In the genomic region with DNA sequence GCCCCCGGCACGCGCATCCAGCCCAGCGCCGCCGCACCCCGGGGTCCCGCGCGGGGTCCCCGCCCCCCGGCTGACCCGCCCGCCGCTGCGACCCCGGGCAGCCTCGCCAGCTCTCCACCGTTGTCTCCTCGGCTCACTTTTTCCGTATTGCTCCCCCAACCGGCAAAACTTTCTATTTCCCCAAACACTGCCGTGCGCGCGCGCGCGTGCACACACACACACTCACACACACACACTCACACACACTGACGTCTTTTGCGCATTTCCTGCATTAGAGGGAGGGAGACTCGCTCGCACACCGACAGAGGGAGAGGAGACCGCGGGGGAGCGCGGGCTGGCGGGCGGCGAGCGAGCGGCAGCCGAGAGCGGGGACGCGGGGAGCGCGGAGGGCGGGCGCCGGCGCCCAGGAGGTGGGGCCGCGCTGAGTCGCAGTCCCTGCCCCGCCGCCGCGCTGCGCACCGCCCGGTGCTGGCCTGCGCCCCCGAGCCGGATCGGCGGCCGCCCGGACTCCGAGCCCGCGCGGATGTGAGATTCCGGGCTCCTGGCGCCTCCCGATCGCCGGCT, we compare ENCODE assay signal across 1 cellular context.
TF ChIP-seq lines count a peak whose summit lies in the region.

No MANE protein-coding gene starts in this region.

TF ChIP-seq in K562, 482 proteins besides CTCF, POLR2A, EP300 and RAD21 (continued from another document and continues in another):
- TF ChIP-seq CREM (IDR thresholded peaks at IDR 0.05; ENCODE audit: low read depth) (peak; percentile 94), KAT7 (CRISPR knock-in tag; IDR thresholded peaks at IDR 0.05; ENCODE audit: borderline replicate concordance) (no peak), FOS (IDR thresholded peaks at IDR 0.05; ENCODE audit: extremely low read depth, insufficient read length) (no peak), SMAD4 (CRISPR knock-in tag; conservative IDR thresholded peaks at IDR 0.05) (peak; percentile 92), TBL1XR1 (IDR thresholded peaks at IDR 0.05; ENCODE audit: low read length in 2 of 2) (no peak), ZSCAN32 (CRISPR knock-in tag; IDR thresholded peaks at IDR 0.05) (no peak), NUFIP1 (IDR thresholded peaks at IDR 0.05; ENCODE audit: partially characterized antibody) (no peak), FOXA3 (CRISPR knock-in tag; conservative IDR thresholded peaks at IDR 0.05 in 1 of 2, IDR thresholded peaks at IDR 0.05 in 1 of 2) (no peak), ZKSCAN3 (CRISPR knock-in tag; IDR thresholded peaks at IDR 0.05) (no peak), PHB2 (IDR thresholded peaks at IDR 0.05; ENCODE audit: low read depth) (no peak), NFYB (IDR thresholded peaks at IDR 0.05; ENCODE audit: extremely low read depth, insufficient read length) (no peak), ZNF431 (CRISPR knock-in tag; IDR thresholded peaks at IDR 0.05) (no peak), ZNF696 (CRISPR knock-in tag; conservative IDR thresholded peaks at IDR 0.05) (no peak), BCL6 (CRISPR knock-in tag; IDR thresholded peaks at IDR 0.05) (no peak), NR2C2 (CRISPR knock-in tag; IDR thresholded peaks at IDR 0.05) (0 out of 2 replicates have a peak, but pooled peaks have one; percentile 13), NR2C2 (tag; IDR thresholded peaks at IDR 0.05) (no peak), ZNF165 (CRISPR knock-in tag; IDR thresholded peaks at IDR 0.05; ENCODE audit: borderline replicate concordance) (no peak), JUND (IDR thresholded peaks at IDR 0.05; ENCODE audit: borderline replicate concordance, low read depth, low read length) (peak; percentile 59), JUND (tag; IDR thresholded peaks at IDR 0.05; ENCODE audit: borderline replicate concordance, low read depth, low read length) (peak; percentile 65; the same call in 1 of the 3 replicates), EHMT2 (IDR thresholded peaks at IDR 0.05) (no peak), XRCC3 (IDR thresholded peaks at IDR 0.05) (no peak)
- TF ChIP-seq, protein P1, sequence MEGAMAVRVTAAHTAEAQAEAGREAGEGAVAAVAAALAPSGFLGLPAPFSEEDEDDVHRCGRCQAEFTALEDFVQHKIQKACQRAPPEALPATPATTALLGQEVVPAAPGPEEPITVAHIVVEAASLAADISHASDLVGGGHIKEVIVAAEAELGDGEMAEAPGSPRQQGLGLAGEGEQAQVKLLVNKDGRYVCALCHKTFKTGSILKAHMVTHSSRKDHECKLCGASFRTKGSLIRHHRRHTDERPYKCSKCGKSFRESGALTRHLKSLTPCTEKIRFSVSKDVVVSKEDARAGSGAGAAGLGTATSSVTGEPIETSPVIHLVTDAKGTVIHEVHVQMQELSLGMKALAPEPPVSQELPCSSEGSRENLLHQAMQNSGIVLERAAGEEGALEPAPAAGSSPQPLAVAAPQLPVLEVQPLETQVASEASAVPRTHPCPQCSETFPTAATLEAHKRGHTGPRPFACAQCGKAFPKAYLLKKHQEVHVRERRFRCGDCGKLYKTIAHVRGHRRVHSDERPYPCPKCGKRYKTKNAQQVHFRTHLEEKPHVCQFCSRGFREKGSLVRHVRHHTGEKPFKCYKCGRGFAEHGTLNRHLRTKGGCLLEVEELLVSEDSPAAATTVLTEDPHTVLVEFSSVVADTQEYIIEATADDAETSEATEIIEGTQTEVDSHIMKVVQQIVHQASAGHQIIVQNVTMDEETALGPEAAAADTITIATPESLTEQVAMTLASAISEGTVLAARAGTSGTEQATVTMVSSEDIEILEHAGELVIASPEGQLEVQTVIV (CRISPR knock-in tag; IDR thresholded peaks at IDR 0.05; ENCODE audit: borderline replicate concordance), result no peak
- TF ChIP-seq, protein P2, sequence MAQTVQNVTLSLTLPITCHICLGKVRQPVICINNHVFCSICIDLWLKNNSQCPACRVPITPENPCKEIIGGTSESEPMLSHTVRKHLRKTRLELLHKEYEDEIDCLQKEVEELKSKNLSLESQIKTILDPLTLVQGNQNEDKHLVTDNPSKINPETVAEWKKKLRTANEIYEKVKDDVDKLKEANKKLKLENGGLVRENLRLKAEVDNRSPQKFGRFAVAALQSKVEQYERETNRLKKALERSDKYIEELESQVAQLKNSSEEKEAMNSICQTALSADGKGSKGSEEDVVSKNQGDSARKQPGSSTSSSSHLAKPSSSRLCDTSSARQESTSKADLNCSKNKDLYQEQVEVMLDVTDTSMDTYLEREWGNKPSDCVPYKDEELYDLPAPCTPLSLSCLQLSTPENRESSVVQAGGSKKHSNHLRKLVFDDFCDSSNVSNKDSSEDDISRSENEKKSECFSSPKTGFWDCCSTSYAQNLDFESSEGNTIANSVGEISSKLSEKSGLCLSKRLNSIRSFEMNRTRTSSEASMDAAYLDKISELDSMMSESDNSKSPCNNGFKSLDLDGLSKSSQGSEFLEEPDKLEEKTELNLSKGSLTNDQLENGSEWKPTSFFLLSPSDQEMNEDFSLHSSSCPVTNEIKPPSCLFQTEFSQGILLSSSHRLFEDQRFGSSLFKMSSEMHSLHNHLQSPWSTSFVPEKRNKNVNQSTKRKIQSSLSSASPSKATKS (CRISPR knock-in tag; IDR thresholded peaks at IDR 0.05), result no peak
- TF ChIP-seq, protein P3, sequence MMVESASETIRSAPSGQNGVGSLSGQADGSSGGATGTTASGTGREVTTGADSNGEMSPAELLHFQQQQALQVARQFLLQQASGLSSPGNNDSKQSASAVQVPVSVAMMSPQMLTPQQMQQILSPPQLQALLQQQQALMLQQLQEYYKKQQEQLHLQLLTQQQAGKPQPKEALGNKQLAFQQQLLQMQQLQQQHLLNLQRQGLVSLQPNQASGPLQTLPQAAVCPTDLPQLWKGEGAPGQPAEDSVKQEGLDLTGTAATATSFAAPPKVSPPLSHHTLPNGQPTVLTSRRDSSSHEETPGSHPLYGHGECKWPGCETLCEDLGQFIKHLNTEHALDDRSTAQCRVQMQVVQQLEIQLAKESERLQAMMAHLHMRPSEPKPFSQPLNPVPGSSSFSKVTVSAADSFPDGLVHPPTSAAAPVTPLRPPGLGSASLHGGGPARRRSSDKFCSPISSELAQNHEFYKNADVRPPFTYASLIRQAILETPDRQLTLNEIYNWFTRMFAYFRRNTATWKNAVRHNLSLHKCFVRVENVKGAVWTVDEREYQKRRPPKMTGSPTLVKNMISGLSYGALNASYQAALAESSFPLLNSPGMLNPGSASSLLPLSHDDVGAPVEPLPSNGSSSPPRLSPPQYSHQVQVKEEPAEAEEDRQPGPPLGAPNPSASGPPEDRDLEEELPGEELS (CRISPR knock-in tag; IDR thresholded peaks at IDR 0.05; ENCODE audit: borderline replicate concordance), result no peak
- TF ChIP-seq, protein P4, sequence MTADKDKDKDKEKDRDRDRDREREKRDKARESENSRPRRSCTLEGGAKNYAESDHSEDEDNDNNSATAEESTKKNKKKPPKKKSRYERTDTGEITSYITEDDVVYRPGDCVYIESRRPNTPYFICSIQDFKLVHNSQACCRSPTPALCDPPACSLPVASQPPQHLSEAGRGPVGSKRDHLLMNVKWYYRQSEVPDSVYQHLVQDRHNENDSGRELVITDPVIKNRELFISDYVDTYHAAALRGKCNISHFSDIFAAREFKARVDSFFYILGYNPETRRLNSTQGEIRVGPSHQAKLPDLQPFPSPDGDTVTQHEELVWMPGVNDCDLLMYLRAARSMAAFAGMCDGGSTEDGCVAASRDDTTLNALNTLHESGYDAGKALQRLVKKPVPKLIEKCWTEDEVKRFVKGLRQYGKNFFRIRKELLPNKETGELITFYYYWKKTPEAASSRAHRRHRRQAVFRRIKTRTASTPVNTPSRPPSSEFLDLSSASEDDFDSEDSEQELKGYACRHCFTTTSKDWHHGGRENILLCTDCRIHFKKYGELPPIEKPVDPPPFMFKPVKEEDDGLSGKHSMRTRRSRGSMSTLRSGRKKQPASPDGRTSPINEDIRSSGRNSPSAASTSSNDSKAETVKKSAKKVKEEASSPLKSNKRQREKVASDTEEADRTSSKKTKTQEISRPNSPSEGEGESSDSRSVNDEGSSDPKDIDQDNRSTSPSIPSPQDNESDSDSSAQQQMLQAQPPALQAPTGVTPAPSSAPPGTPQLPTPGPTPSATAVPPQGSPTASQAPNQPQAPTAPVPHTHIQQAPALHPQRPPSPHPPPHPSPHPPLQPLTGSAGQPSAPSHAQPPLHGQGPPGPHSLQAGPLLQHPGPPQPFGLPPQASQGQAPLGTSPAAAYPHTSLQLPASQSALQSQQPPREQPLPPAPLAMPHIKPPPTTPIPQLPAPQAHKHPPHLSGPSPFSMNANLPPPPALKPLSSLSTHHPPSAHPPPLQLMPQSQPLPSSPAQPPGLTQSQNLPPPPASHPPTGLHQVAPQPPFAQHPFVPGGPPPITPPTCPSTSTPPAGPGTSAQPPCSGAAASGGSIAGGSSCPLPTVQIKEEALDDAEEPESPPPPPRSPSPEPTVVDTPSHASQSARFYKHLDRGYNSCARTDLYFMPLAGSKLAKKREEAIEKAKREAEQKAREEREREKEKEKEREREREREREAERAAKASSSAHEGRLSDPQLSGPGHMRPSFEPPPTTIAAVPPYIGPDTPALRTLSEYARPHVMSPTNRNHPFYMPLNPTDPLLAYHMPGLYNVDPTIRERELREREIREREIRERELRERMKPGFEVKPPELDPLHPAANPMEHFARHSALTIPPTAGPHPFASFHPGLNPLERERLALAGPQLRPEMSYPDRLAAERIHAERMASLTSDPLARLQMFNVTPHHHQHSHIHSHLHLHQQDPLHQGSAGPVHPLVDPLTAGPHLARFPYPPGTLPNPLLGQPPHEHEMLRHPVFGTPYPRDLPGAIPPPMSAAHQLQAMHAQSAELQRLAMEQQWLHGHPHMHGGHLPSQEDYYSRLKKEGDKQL (CRISPR knock-in tag; IDR thresholded peaks at IDR 0.05; ENCODE audit: borderline replicate concordance), result no peak
- TF ChIP-seq, protein P5, sequence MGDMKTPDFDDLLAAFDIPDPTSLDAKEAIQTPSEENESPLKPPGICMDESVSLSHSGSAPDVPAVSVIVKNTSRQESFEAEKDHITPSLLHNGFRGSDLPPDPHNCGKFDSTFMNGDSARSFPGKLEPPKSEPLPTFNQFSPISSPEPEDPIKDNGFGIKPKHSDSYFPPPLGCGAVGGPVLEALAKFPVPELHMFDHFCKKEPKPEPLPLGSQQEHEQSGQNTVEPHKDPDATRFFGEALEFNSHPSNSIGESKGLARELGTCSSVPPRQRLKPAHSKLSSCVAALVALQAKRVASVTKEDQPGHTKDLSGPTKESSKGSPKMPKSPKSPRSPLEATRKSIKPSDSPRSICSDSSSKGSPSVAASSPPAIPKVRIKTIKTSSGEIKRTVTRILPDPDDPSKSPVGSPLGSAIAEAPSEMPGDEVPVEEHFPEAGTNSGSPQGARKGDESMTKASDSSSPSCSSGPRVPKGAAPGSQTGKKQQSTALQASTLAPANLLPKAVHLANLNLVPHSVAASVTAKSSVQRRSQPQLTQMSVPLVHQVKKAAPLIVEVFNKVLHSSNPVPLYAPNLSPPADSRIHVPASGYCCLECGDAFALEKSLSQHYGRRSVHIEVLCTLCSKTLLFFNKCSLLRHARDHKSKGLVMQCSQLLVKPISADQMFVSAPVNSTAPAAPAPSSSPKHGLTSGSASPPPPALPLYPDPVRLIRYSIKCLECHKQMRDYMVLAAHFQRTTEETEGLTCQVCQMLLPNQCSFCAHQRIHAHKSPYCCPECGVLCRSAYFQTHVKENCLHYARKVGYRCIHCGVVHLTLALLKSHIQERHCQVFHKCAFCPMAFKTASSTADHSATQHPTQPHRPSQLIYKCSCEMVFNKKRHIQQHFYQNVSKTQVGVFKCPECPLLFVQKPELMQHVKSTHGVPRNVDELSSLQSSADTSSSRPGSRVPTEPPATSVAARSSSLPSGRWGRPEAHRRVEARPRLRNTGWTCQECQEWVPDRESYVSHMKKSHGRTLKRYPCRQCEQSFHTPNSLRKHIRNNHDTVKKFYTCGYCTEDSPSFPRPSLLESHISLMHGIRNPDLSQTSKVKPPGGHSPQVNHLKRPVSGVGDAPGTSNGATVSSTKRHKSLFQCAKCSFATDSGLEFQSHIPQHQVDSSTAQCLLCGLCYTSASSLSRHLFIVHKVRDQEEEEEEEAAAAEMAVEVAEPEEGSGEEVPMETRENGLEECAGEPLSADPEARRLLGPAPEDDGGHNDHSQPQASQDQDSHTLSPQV (IDR thresholded peaks at IDR 0.05), result no peak
- TF ChIP-seq, protein P6, sequence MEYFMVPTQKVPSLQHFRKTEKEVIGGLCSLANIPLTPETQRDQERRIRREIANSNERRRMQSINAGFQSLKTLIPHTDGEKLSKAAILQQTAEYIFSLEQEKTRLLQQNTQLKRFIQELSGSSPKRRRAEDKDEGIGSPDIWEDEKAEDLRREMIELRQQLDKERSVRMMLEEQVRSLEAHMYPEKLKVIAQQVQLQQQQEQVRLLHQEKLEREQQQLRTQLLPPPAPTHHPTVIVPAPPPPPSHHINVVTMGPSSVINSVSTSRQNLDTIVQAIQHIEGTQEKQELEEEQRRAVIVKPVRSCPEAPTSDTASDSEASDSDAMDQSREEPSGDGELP (CRISPR knock-in tag; IDR thresholded peaks at IDR 0.05; ENCODE audit: borderline replicate concordance), result peak; percentile 62; the same call in 1 of the 2 replicates
- TF ChIP-seq, protein P7, sequence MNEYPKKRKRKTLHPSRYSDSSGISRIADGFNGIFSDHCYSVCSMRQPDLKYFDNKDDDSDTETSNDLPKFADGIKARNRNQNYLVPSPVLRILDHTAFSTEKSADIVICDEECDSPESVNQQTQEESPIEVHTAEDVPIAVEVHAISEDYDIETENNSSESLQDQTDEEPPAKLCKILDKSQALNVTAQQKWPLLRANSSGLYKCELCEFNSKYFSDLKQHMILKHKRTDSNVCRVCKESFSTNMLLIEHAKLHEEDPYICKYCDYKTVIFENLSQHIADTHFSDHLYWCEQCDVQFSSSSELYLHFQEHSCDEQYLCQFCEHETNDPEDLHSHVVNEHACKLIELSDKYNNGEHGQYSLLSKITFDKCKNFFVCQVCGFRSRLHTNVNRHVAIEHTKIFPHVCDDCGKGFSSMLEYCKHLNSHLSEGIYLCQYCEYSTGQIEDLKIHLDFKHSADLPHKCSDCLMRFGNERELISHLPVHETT (CRISPR knock-in tag; conservative IDR thresholded peaks at IDR 0.05 in 1 of 2, IDR thresholded peaks at IDR 0.05 in 1 of 2), result peak in 1 of 2 experiments; percentile 93; a peak in 2 of 4 replicates
- TF ChIP-seq, protein P8, sequence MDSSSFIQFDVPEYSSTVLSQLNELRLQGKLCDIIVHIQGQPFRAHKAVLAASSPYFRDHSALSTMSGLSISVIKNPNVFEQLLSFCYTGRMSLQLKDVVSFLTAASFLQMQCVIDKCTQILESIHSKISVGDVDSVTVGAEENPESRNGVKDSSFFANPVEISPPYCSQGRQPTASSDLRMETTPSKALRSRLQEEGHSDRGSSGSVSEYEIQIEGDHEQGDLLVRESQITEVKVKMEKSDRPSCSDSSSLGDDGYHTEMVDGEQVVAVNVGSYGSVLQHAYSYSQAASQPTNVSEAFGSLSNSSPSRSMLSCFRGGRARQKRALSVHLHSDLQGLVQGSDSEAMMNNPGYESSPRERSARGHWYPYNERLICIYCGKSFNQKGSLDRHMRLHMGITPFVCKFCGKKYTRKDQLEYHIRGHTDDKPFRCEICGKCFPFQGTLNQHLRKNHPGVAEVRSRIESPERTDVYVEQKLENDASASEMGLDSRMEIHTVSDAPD (CRISPR knock-in tag; IDR thresholded peaks at IDR 0.05), result no peak
- TF ChIP-seq, protein P9, sequence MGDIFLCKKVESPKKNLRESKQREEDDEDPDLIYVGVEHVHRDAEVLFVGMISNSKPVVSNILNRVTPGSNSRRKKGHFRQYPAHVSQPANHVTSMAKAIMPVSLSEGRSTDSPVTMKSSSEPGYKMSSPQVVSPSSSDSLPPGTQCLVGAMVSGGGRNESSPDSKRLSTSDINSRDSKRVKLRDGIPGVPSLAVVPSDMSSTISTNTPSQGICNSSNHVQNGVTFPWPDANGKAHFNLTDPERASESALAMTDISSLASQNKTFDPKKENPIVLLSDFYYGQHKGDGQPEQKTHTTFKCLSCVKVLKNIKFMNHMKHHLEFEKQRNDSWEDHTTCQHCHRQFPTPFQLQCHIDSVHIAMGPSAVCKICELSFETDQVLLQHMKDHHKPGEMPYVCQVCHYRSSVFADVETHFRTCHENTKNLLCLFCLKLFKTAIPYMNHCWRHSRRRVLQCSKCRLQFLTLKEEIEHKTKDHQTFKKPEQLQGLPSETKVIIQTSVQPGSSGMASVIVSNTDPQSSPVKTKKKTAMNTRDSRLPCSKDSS (IDR thresholded peaks at IDR 0.05; ENCODE audit: low read depth, partially characterized antibody), result no peak
